Comparison of ENCODE assay signal across 5 cellular contexts in genomic region chr15:48623456-48623855, GRCh38.
"Had no signal": no experiment of that assay in that cellular context is flagged by ENCODE, and none has a peak within 500 bp of the region (broad histone marks: within the 10 kb centered on the region; RNA-seq: fewer than 3 reads in every experiment).

No MANE protein-coding gene starts in this region.

- H3K4me3 Mint-ChIP-seq: H9 had no signal

- H3K27ac Mint-ChIP-seq: H9 had no signal

- H3K27ac ChIP-seq: HL-60, KMS-11 had no signal

- DNase-seq: H9, Karpas-422, KBM-7 had no signal
